23 cellular contexts compared by ENCODE assay signal in genomic region chr1:51968632-51969031, GRCh38. TPM values are rescaled to one million over a fixed set of nuclear protein-coding genes. Genes with fewer than 3 reads are reported as not detected.
DNase-seq lines count a peak whose midpoint lies in the region; ATAC-seq and TF ChIP-seq lines count a peak whose summit lies in the region.
"Had no signal": no experiment of that assay in that cellular context is flagged by ENCODE, and none has a peak within 500 bp of the region (broad histone marks: within the 10 kb centered on the region; RNA-seq: fewer than 3 reads in every experiment).

No MANE protein-coding gene starts in this region.

- no peak overlapping the region for H3K27ac Mint-ChIP-seq in stimulated activated naive CD8-positive, alpha-beta T cell treated with anti-CD3 and anti-CD28 coated beads, Interleukin-15, amount 100 ng/mL, for 72 hours
- H3K27ac Mint-ChIP-seq: activated CD8-positive, alpha-beta T cell treated with anti-CD3 and anti-CD28 coated beads, Interleukin-2, amount 10 ng/mL, durations not matched to agents 7 days and 5 days; activated naive CD4-positive, alpha-beta T cell treated with anti-CD3 and anti-CD28 coated beads, Interleukin-2, amount 50 U/mL, for 24 hours; CD4-positive, alpha-beta memory T cell; stimulated activated memory B cell treated with anti-CD40 and anti-IgM and Interleukin-4, amounts not matched to agents 10 μg/mL and 1 μg/mL and 100 μg/mL, for 72 hours had no signal

- H3K4me1 Mint-ChIP-seq in stimulated activated naive CD8-positive, alpha-beta T cell treated with anti-CD3 and anti-CD28 coated beads, Interleukin-15, amount 100 ng/mL, for 72 hours: peaks cover 3% of the 10 kb centered on the region
- H3K4me1 Mint-ChIP-seq: activated naive CD4-positive, alpha-beta T cell treated with anti-CD3 and anti-CD28 coated beads, Interleukin-2, amount 50 U/mL, for 24 hours; CD4-positive, alpha-beta memory T cell; stimulated activated memory B cell treated with anti-CD40 and anti-IgM and Interleukin-4, amounts not matched to agents 10 μg/mL and 1 μg/mL and 100 μg/mL, for 72 hours had no signal

- intact Hi-C loops in body of pancreas (cut with DNase I): no loop called here

- no peak for TF ChIP-seq RAD21 in SK-N-SH (IDR thresholded peaks at IDR 0.05; ENCODE audit: low read length)

- H2AFZ ChIP-seq in SK-N-SH (ENCODE audit: low read depth): no peak overlapping the region
- H2AFZ ChIP-seq in mesenchymal stem cell (ENCODE audit: low read depth, low read length): no peak overlapping the region

- no peak overlapping the region for H3K18ac ChIP-seq in mesenchymal stem cell (ENCODE audit: low read depth in 1 of 2, low read length in 2 of 2)

- H4K91ac ChIP-seq in mesenchymal stem cell (ENCODE audit: low read length): no peak overlapping the region

- H3K9me3 ChIP-seq in SK-N-SH (no peaks in the 10 kb centered on the region), body of pancreas (no peaks in the 10 kb centered on the region), mesenchymal stem cell (ENCODE audit: control insufficient read depth, low read length) (no peaks in the 10 kb centered on the region)
- H3K9me3 ChIP-seq: HAP-1, left lung had no signal

- no peak overlapping the region for H3K4ac ChIP-seq in mesenchymal stem cell (ENCODE audit: low read depth in 1 of 2, low read length in 2 of 2)

- CTCF ChIA-PET in SK-N-SH (lab: Yijun Ruan, JAX): interaction anchor here (1.6 to 4.2 kb wide), 2 partner anchors 16 to 72 kb away, joined by 5 to 14 read pairs; no protein-coding TSS in a partner anchor

- H2BK12ac ChIP-seq in mesenchymal stem cell (ENCODE audit: low read length in 2 of 2): no peak overlapping the region

- H3K9me2 ChIP-seq in SK-N-SH: no peaks in the 10 kb centered on the region

- no peak overlapping the region for H3K23ac ChIP-seq in mesenchymal stem cell (ENCODE audit: low read length in 2 of 2)

- peaks cover 12% of the 10 kb centered on the region for H3F3A ChIP-seq in SK-N-SH (replicated peaks; ENCODE audit: insufficient read depth)

- H3K14ac ChIP-seq in mesenchymal stem cell (ENCODE audit: low read length in 2 of 2): no peak overlapping the region

- peak overlapping the region; percentile 43; the same call in 1 of the 2 replicates for H3K4me2 ChIP-seq in SK-N-SH
- H3K4me2 ChIP-seq in mesenchymal stem cell (ENCODE audit: low read length, poor library complexity, severe bottlenecking): no peak overlapping the region

- H3K36me3 ChIP-seq in SK-N-SH (replicated peaks in 1 of 2; ENCODE audit: control insufficient read depth in 1 of 2, insufficient read depth in 2 of 2, low read length in 1 of 2): peaks cover 0 to 20% of the 10 kb centered on the region in 2 experiments
- H3K36me3 ChIP-seq in body of pancreas (replicated peaks in 1 of 2; ENCODE audit: insufficient read depth in 1 of 2, low read depth in 2 of 2): no peaks in the 10 kb centered on the region
- peaks cover 0 to 12% of the 10 kb centered on the region in 2 experiments for H3K36me3 ChIP-seq in mesenchymal stem cell (ENCODE audit: control insufficient read depth in 1 of 2, insufficient read depth in 2 of 2, low read depth in 1 of 2, low read length in 2 of 2)
- H3K36me3 ChIP-seq: left lung had no signal

- H3K27me3 ChIP-seq in SK-N-SH (ENCODE audit: insufficient read depth) (no peaks in the 10 kb centered on the region), body of pancreas (no peaks in the 10 kb centered on the region), mesenchymal stem cell (ENCODE audit: control insufficient read depth in 1 of 2, insufficient read depth in 1 of 2, low read length in 2 of 2) (no peaks in the 10 kb centered on the region)

- TF ChIP-seq EP300 in SK-N-SH (IDR thresholded peaks at IDR 0.05; ENCODE audit: borderline replicate concordance in 1 of 2, low read depth in 1 of 2, low read length in 1 of 2): no peak

- POLR2A ChIA-PET in SK-N-SH (lab: Yijun Ruan, JAX): no interaction called here

- no peak overlapping the region for H4K8ac ChIP-seq in mesenchymal stem cell (ENCODE audit: low read length)

- peaks cover 10% of the 10 kb centered on the region for H3K79me1 ChIP-seq in mesenchymal stem cell (replicated peaks; ENCODE audit: low read length, poor library complexity, severe bottlenecking)

- H2BK15ac ChIP-seq in mesenchymal stem cell (ENCODE audit: low read depth, poor library complexity, severe bottlenecking): no peak overlapping the region

- H2BK5ac ChIP-seq in mesenchymal stem cell (ENCODE audit: low read depth, low read length, poor library complexity, severe bottlenecking): no peak overlapping the region

- DNase-seq in SK-N-SH (no peak), body of pancreas (peak; percentile 34 to 60 (median 56)), mesenchymal stem cell (no peak), cortex of kidney (lab: John Stamatoyannopoulos, UW) (no peak)
- no peak for DNase-seq in stimulated activated naive CD8-positive, alpha-beta T cell treated with anti-CD3 and anti-CD28 coated beads, Interleukin-15, amount 100 ng/mL, for 72 hours
- DNase-seq: 8988T; activated CD4-positive, alpha-beta T cell treated with anti-CD3 and anti-CD28 coated beads for 4 hours; activated CD8-positive, alpha-beta T cell treated with anti-CD3 and anti-CD28 coated beads, Interleukin-2, amount 10 ng/mL, durations not matched to agents 7 days and 5 days; amygdala; CD4-positive, alpha-beta memory T cell; effector CD4-positive, alpha-beta T cell; glutamatergic neuron; left lung; stimulated activated CD4-positive, alpha-beta T cell treated with anti-CD3 and anti-CD28 coated beads, Interleukin-15, amount 100 ng/mL, for 24 hours; WERI-Rb-1 had no signal

- peak overlapping the region in 1 of 2 experiments; percentile 85; a peak in 2 of 4 replicates for H3K27ac ChIP-seq in SK-N-SH (ENCODE audit: low read depth in 2 of 2, low read length in 1 of 2)
- H3K27ac ChIP-seq in body of pancreas: peak overlapping the region in 1 of 4 donors; percentile 12
- H3K27ac ChIP-seq in mesenchymal stem cell (ENCODE audit: low read length, poor library complexity, severe bottlenecking): peak overlapping the region; percentile 88
- H3K27ac ChIP-seq: left lung, WERI-Rb-1 had no signal

- H2AK5ac ChIP-seq in mesenchymal stem cell (ENCODE audit: low read length, severe bottlenecking): no peak overlapping the region

- ATAC-seq in SK-N-SH treated with all-trans-retinoic acid at 6 μM for 48 hours (no peak), body of pancreas (peak; percentile 71), HG02970 (IDR thresholded peaks at IDR 0.05; ENCODE audit: low FRiP score, unreplicated experiment) (no peak), HG03025 (IDR thresholded peaks at IDR 0.05; ENCODE audit: low FRiP score, unreplicated experiment) (no peak)
- no peak for ATAC-seq in stimulated activated naive CD8-positive, alpha-beta T cell treated with anti-CD3 and anti-CD28 coated beads, Interleukin-15, amount 100 ng/mL, for 72 hours
- ATAC-seq: activated CD8-positive, alpha-beta T cell treated with anti-CD3 and anti-CD28 coated beads, Interleukin-2, amount 10 ng/mL, durations not matched to agents 7 days and 5 days; left lung; stimulated activated memory B cell treated with anti-CD40 and anti-IgM and Interleukin-4, amounts not matched to agents 10 μg/mL and 1 μg/mL and 100 μg/mL, for 72 hours had no signal

- peaks cover 0 to 37% of the 10 kb centered on the region in 2 experiments; a peak in 2 of 4 replicates for H3K4me1 ChIP-seq in SK-N-SH (ENCODE audit: control insufficient read depth in 1 of 2, insufficient read depth in 2 of 2, low read depth in 1 of 2, low read length in 1 of 2)
- H3K4me1 ChIP-seq in body of pancreas: peaks cover 16% of the 10 kb centered on the region
- peaks cover 15% of the 10 kb centered on the region for H3K4me1 ChIP-seq in mesenchymal stem cell (ENCODE audit: control insufficient read depth, insufficient read depth, low read depth, low read length)
- H3K4me1 ChIP-seq: left lung had no signal

- H3K79me2 ChIP-seq in SK-N-SH (ENCODE audit: insufficient read depth): peaks cover 86% of the 10 kb centered on the region

- no peak overlapping the region for H3K4me3 Mint-ChIP-seq in stimulated activated naive CD8-positive, alpha-beta T cell treated with anti-CD3 and anti-CD28 coated beads, Interleukin-15, amount 100 ng/mL, for 72 hours
- H3K4me3 Mint-ChIP-seq: activated CD8-positive, alpha-beta T cell treated with anti-CD3 and anti-CD28 coated beads, Interleukin-2, amount 10 ng/mL, durations not matched to agents 7 days and 5 days; activated naive CD4-positive, alpha-beta T cell treated with anti-CD3 and anti-CD28 coated beads, Interleukin-2, amount 50 U/mL, for 24 hours; CD4-positive, alpha-beta memory T cell; stimulated activated memory B cell treated with anti-CD40 and anti-IgM and Interleukin-4, amounts not matched to agents 10 μg/mL and 1 μg/mL and 100 μg/mL, for 72 hours; type B pancreatic cell had no signal

- no peaks in the 10 kb centered on the region for H3K9me3 Mint-ChIP-seq in stimulated activated naive CD8-positive, alpha-beta T cell treated with anti-CD3 and anti-CD28 coated beads, Interleukin-15, amount 100 ng/mL, for 72 hours
- H3K9me3 Mint-ChIP-seq: activated naive CD4-positive, alpha-beta T cell treated with anti-CD3 and anti-CD28 coated beads, Interleukin-2, amount 50 U/mL, for 24 hours; CD4-positive, alpha-beta memory T cell; stimulated activated memory B cell treated with anti-CD40 and anti-IgM and Interleukin-4, amounts not matched to agents 10 μg/mL and 1 μg/mL and 100 μg/mL, for 72 hours; type B pancreatic cell had no signal

- TF ChIP-seq CTCF in SK-N-SH (IDR thresholded peaks at IDR 0.05) (no peak), body of pancreas (IDR thresholded peaks at IDR 0.05) (no peak)

- H2BK120ac ChIP-seq in mesenchymal stem cell (ENCODE audit: low read depth, low read length): no peak overlapping the region

- H3K4me3 ChIP-seq in SK-N-SH (ENCODE audit: low read depth in 2 of 2, low read length in 1 of 2): no peak overlapping the region
- no peak overlapping the region for H3K4me3 ChIP-seq in body of pancreas
- no peak overlapping the region for H3K4me3 ChIP-seq in mesenchymal stem cell (ENCODE audit: insufficient read depth in 1 of 2, low read depth in 1 of 2, low read length in 2 of 2)
- H3K4me3 ChIP-seq: HAP-1, left lung had no signal

- TF ChIP-seq POLR2A in body of pancreas (IDR thresholded peaks at IDR 0.05): no peak

- no peaks in the 10 kb centered on the region for H3K27me3 Mint-ChIP-seq in stimulated activated naive CD8-positive, alpha-beta T cell treated with anti-CD3 and anti-CD28 coated beads, Interleukin-15, amount 100 ng/mL, for 72 hours
- H3K27me3 Mint-ChIP-seq: activated naive CD4-positive, alpha-beta T cell treated with anti-CD3 and anti-CD28 coated beads, Interleukin-2, amount 50 U/mL, for 24 hours; CD4-positive, alpha-beta memory T cell; type B pancreatic cell had no signal

- H3K9ac ChIP-seq in SK-N-SH: peak overlapping the region; percentile 4; the same call in 1 of the 2 replicates
- peak overlapping the region; percentile 50 for H3K9ac ChIP-seq in mesenchymal stem cell (ENCODE audit: low read length)

- 90% methylated on average over 1 of the region's 1 CpG for WGBS in SK-N-SH (ENCODE audit: low lambda C conversion rate)
- WGBS in body of pancreas, 2 donors: 46 to 47% methylated on average over 1 of the region's 1 CpG
- WGBS in mesenchymal stem cell: 78% methylated on average over 1 of the region's 1 CpG

- H4K20me1 ChIP-seq in SK-N-SH (ENCODE audit: insufficient read depth): no peaks in the 10 kb centered on the region

RNA-seq across cellular contexts. Expression of gene RAB3B, which starts 21.9 kb away (rescaled TPM):
- polyA plus RNA-seq in SK-N-SH (2012; rRNA removed): 10.2 and 12.4 TPM in 2 replicates
- 11.4 and 12.8 TPM in 2 replicates for polyA plus RNA-seq in SK-N-SH (2012; cell fraction: cytosol; rRNA removed)
- polyA plus RNA-seq in SK-N-SH (2012; cell fraction: nucleus; rRNA removed): 9.2 and 15.1 TPM in 2 replicates
- total RNA-seq in body of pancreas: 1 to 10 TPM; 1.3 to 2.9 TPM
- 5.2 TPM for polyA plus RNA-seq in mesenchymal stem cell (2013, experiment 1 of 2)
- polyA plus RNA-seq in mesenchymal stem cell (2013, experiment 2 of 2): 4.9 TPM
- total RNA-seq: mesenteric fat pad had no signal
- polyA plus RNA-seq: CD4-positive, alpha-beta memory T cell had no signal

Comparison
In these comparisons a context has a peak if more than half of its experiments do, and no peak if none do; other contexts are left out.
1. DNase-seq: peak in body of pancreas (4 of 4); none in SK-N-SH (single experiment), mesenchymal stem cell (single experiment), stimulated activated naive CD8-positive, alpha-beta T cell treated with anti-CD3 and anti-CD28 coated beads, Interleukin-15, amount 100 ng/mL, for 72 hours (0 of 2) and cortex of kidney (single experiment).